ENCODE assay signal across 22 cellular contexts in genomic region chr12:125093681-125094025, GRCh38. TPM values are rescaled to one million over a fixed set of nuclear protein-coding genes. Genes with fewer than 3 reads are reported as not detected.
DNase-seq lines count a peak whose midpoint lies in the region; TF ChIP-seq lines count a peak whose summit lies in the region.
"Had no signal": no experiment of that assay in that cellular context is flagged by ENCODE, and none has a peak within 500 bp of the region (broad histone marks: within the 10 kb centered on the region; RNA-seq: fewer than 3 reads in every experiment).

No MANE protein-coding gene starts in this region.

- H3K9me3 ChIP-seq in colonic mucosa (no peaks in the 10 kb centered on the region), mucosa of stomach (ENCODE audit: control insufficient read depth, low read length) (no peaks in the 10 kb centered on the region), stomach (no peaks in the 10 kb centered on the region)
- H3K9me3 ChIP-seq: BE2C, HAP-1, psoas muscle had no signal

- peaks cover 8 to 9% of the 10 kb centered on the region in 2 donors for H3K4me1 Mint-ChIP-seq in immature natural killer cell
- H3K4me1 Mint-ChIP-seq: stimulated activated memory B cell treated with anti-CD40 and anti-IgM and Interleukin-4, amounts not matched to agents 10 μg/mL and 1 μg/mL and 100 μg/mL, for 72 hours had no signal

- no peak for TF ChIP-seq POLR2A in stomach (IDR thresholded peaks at IDR 0.05)

- H3K27ac ChIP-seq in colonic mucosa (peak overlapping the region; percentile 88), stomach (peak overlapping the region; percentile 60 to 83 (median 74))
- H3K27ac ChIP-seq: PC-9, psoas muscle had no signal

- intact Hi-C loops in colonic mucosa (cut with DNase I): loop anchor here (10.0 kb wide), 1 partner anchor 91 kb away; the partner anchor contains the start of gene TMEM132B
- intact Hi-C loops in stomach (cut with DNase I; ENCODE audit: low total_unique reads): no loop called here

- H3K9me3 Mint-ChIP-seq in immature natural killer cell: no peaks in the 10 kb centered on the region
- H3K9me3 Mint-ChIP-seq: activated CD4-positive, alpha-beta memory T cell treated with anti-CD3 and anti-CD28 coated beads, Interleukin-2, amount 10 ng/mL, durations not matched to agents 7 days and 5 days; activated T-helper 1 cell treated with anti-CD3 and anti-CD28 coated beads, Interleukin-12 subunit alpha, Interleukin-12 subunit beta, Interleukin-2, Interleukin-4 antibody, amounts not matched to agents 30 ng/mL and 10 ng/mL and 1 ng/mL, durations not matched to agents 14 hours and 24 hours and 36 hours; CD8-positive, alpha-beta T cell; central memory CD8-positive, alpha-beta T cell; stimulated activated memory B cell treated with anti-CD40 and anti-IgM and Interleukin-4, amounts not matched to agents 10 μg/mL and 1 μg/mL and 100 μg/mL, for 72 hours had no signal

- H3K27me3 ChIP-seq in H7 (ENCODE audit: control insufficient read depth, insufficient read depth, low read length) (no peaks in the 10 kb centered on the region), colonic mucosa (no peaks in the 10 kb centered on the region), mucosa of stomach (ENCODE audit: control insufficient read depth, insufficient read depth, low read length) (no peaks in the 10 kb centered on the region), stomach (no peaks in the 10 kb centered on the region)
- H3K27me3 ChIP-seq: BE2C had no signal

- H3K4me3 Mint-ChIP-seq in immature natural killer cell: no peak overlapping the region
- H3K4me3 Mint-ChIP-seq: activated CD4-positive, alpha-beta memory T cell treated with anti-CD3 and anti-CD28 coated beads, Interleukin-2, amount 10 ng/mL, durations not matched to agents 7 days and 5 days; activated T-helper 1 cell treated with anti-CD3 and anti-CD28 coated beads, Interleukin-12 subunit alpha, Interleukin-12 subunit beta, Interleukin-2, Interleukin-4 antibody, amounts not matched to agents 30 ng/mL and 10 ng/mL and 1 ng/mL, durations not matched to agents 14 hours and 24 hours and 36 hours; CD8-positive, alpha-beta T cell; central memory CD8-positive, alpha-beta T cell; stimulated activated memory B cell treated with anti-CD40 and anti-IgM and Interleukin-4, amounts not matched to agents 10 μg/mL and 1 μg/mL and 100 μg/mL, for 72 hours had no signal

- no peak for TF ChIP-seq EP300 in stomach (IDR thresholded peaks at IDR 0.05)

- H3K4me3 ChIP-seq in H7 (ENCODE audit: insufficient read depth, low read depth, low read length) (no peak overlapping the region), colonic mucosa (no peak overlapping the region), mucosa of stomach (ENCODE audit: low read length) (no peak overlapping the region), stomach (no peak overlapping the region)
- H3K4me3 ChIP-seq: HAP-1, PC-9, psoas muscle had no signal

- H3K27me3 Mint-ChIP-seq in immature natural killer cell (ENCODE audit: low read depth in 3 of 3): peaks cover 0 to 1% (median 0%) of the 10 kb centered on the region in 3 donors
- H3K27me3 Mint-ChIP-seq: activated CD4-positive, alpha-beta memory T cell treated with anti-CD3 and anti-CD28 coated beads, Interleukin-2, amount 10 ng/mL, durations not matched to agents 7 days and 5 days; central memory CD8-positive, alpha-beta T cell; stimulated activated memory B cell treated with anti-CD40 and anti-IgM and Interleukin-4, amounts not matched to agents 10 μg/mL and 1 μg/mL and 100 μg/mL, for 72 hours had no signal

- DNase-seq in H7 (peak; percentile 34), colonic mucosa (no peak), stomach (no peak), DMS 273 treated with DMSO at 0.1 percent for 48 hours (lab: John Stamatoyannopoulos, UW) (no peak), NCI-H524 treated with DMSO at 0.1 percent for 48 hours (lab: John Stamatoyannopoulos, UW) (no peak), immature natural killer cell (no peak)
- DNase-seq: activated CD4-positive, alpha-beta memory T cell treated with anti-CD3 and anti-CD28 coated beads, Interleukin-2, amount 10 ng/mL, durations not matched to agents 7 days and 5 days; activated CD4-positive, alpha-beta T cell treated with anti-CD3 and anti-CD28 coated beads for 1 hour; activated CD8-positive, alpha-beta memory T cell treated with anti-CD3 and anti-CD28 coated beads, Interleukin-2, amount 50 U/mL, for 4 hours; activated naive CD4-positive, alpha-beta T cell treated with Interleukin-2 at 50 U/mL for 16 hours; BE2C; CD8-positive, alpha-beta T cell; Karpas-422; NCI-H1417 treated with DMSO at 0.1 percent for 48 hours; NCI-H2227 treated with DMSO at 0.1 percent for 48 hours had no signal

- 60 to 82% (median 74%) methylated on average over 19 of the region's 19 CpGs for WGBS in stomach, 5 donors

- peak overlapping the region in 1 of 2 donors; percentile 64 for H3K9ac ChIP-seq in colonic mucosa (ENCODE audit: low read depth in 2 of 2, low read length in 2 of 2)
- peak overlapping the region; percentile 61 for H3K9ac ChIP-seq in mucosa of stomach (ENCODE audit: low read length)

- H3K27ac Mint-ChIP-seq in immature natural killer cell: no peak overlapping the region
- H3K27ac Mint-ChIP-seq: activated CD4-positive, alpha-beta memory T cell treated with anti-CD3 and anti-CD28 coated beads, Interleukin-2, amount 10 ng/mL, durations not matched to agents 7 days and 5 days; activated T-helper 1 cell treated with anti-CD3 and anti-CD28 coated beads, Interleukin-12 subunit alpha, Interleukin-12 subunit beta, Interleukin-2, Interleukin-4 antibody, amounts not matched to agents 30 ng/mL and 10 ng/mL and 1 ng/mL, durations not matched to agents 14 hours and 24 hours and 36 hours; CD8-positive, alpha-beta T cell; stimulated activated memory B cell treated with anti-CD40 and anti-IgM and Interleukin-4, amounts not matched to agents 10 μg/mL and 1 μg/mL and 100 μg/mL, for 72 hours had no signal

- peaks cover 0 to 16% (median 9%) of the 10 kb centered on the region in 3 donors for H3K36me3 Mint-ChIP-seq in immature natural killer cell

- H3K36me3 ChIP-seq in H7 (replicated peaks; ENCODE audit: control insufficient read depth, insufficient read depth, low read length) (peaks cover 14% of the 10 kb centered on the region), colonic mucosa (no peaks in the 10 kb centered on the region), mucosa of stomach (ENCODE audit: control insufficient read depth, insufficient read depth, low read length) (no peaks in the 10 kb centered on the region), stomach (peaks cover 0 to 66% (median 56%) of the 10 kb centered on the region in 4 donors)

- H3K4me1 ChIP-seq in colonic mucosa (peaks cover 6% of the 10 kb centered on the region), mucosa of stomach (ENCODE audit: control insufficient read depth, insufficient read depth, low read length) (peaks cover 66% of the 10 kb centered on the region), stomach (peaks cover 10 to 39% (median 26%) of the 10 kb centered on the region in 4 donors)
- H3K4me1 ChIP-seq: BE2C, HAP-1, psoas muscle had no signal

- no peak for TF ChIP-seq CTCF in colonic mucosa (IDR thresholded peaks at IDR 0.05)
- no peak for TF ChIP-seq CTCF in stomach (IDR thresholded peaks at IDR 0.05)

RNA-seq across cellular contexts. Expression of gene AACS, which starts 28.4 kb away (rescaled TPM):
- 34.0 and 37.4 TPM in 2 replicates for total RNA-seq in H7 (2014; rRNA removed; shearing (Covaris generic))
- total RNA-seq in colonic mucosa: 10 to 100 TPM; 50.7 to 58.1 TPM
- 10 to 100 TPM; 23.9 to 56.5 (median 26.3) TPM for total RNA-seq in stomach
- 10 to 100 TPM; 15.0 to 20.2 (median 17.9) TPM for polyA plus RNA-seq in stomach
- 10 to 100 TPM; 11.9 to 22.7 (median 14.0) TPM for polyA plus RNA-seq in immature natural killer cell
